ENCODE assay signal across 21 cellular contexts in the genomic region with DNA sequence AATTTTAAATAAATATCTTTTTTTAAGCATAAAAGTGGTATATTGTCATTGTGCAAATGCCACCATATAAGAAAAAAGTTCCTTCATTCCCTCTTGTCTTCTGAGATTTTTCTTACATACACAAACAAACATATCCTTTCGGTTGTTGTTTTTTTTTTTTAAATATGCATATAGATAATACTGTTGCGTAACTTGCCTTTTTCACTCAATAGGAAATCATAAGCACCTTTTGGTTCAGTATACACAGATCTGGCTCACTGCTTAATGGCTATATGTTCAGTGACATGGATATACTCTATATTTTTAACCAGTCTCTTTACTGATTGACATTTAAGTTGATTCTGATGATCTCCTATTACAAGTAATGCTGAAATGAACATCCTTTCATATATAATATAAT. TPM values are rescaled to one million over a fixed set of nuclear protein-coding genes. Genes with fewer than 3 reads are reported as not detected.
"Had no signal": no experiment of that assay in that cellular context is flagged by ENCODE, and none has a peak within 500 bp of the region (broad histone marks: within the 10 kb centered on the region; RNA-seq: fewer than 3 reads in every experiment).

No MANE protein-coding gene starts in this region.

- H3K36me3 Mint-ChIP-seq: T-cell had no signal

- H3K9me3 Mint-ChIP-seq: IgD-negative memory B cell, T-cell had no signal

- DNase-seq: KBM-7, MV-4-11, NCI-H1048, NCI-H1105, NCI-H1417, NCI-H1436 treated with DMSO at 0.1 percent for 48 hours, NCI-H1694, NCI-H187 treated with DMSO at 0.1 percent for 48 hours, NCI-H2029 treated with DMSO at 0.1 percent for 48 hours, NCI-H2227 treated with DMSO at 0.1 percent for 48 hours, NCI-H510A, NCI-H524 treated with DMSO at 0.1 percent for 48 hours, NCI-H69, NCI-H774, Right ventricle myocardium superior, RPMI8226, SIG-M5, SK-N-SH, SW 1271, T-cell had no signal

- H3K9me3 ChIP-seq: SK-N-SH had no signal

- H3K4me2 ChIP-seq: SK-N-SH had no signal

- H3K4me3 Mint-ChIP-seq: IgD-negative memory B cell, T-cell had no signal

- H3K9ac ChIP-seq: SK-N-SH had no signal

- ATAC-seq: T-cell had no signal

- H3K27ac Mint-ChIP-seq: IgD-negative memory B cell, T-cell had no signal

RNA-seq across cellular contexts. Expression of gene AKAP12, which starts 40.1 kb away (rescaled TPM):
- polyA plus RNA-seq: IgD-negative memory B cell had no signal
